1 cellular context compared by ENCODE assay signal in genomic region chr4:48985602-48985975, GRCh38.
TF ChIP-seq lines count a peak whose summit lies in the region.

No MANE protein-coding gene starts in this region.

TF ChIP-seq in SK-N-SH, 30 proteins besides CTCF, POLR2A, EP300 and RAD21 (continued from another document):
- TF ChIP-seq ZBTB33 (IDR thresholded peaks at IDR 0.05; ENCODE audit: borderline replicate concordance, low read depth) = no peak
- no peak for TF ChIP-seq JUND (IDR thresholded peaks at IDR 0.05)
